In genomic region chr18:38545071-38545470, GRCh38 we compare ENCODE assay signal across 11 cellular contexts.
A peak's percentile ranks its signal among the peaks of the same experiment; 100 is the strongest.
DNase-seq lines count a peak whose midpoint lies in the region; ATAC-seq lines count a peak whose summit lies in the region.
"Had no signal": no experiment of that assay in that cellular context is flagged by ENCODE, and none has a peak within 500 bp of the region (broad histone marks: within the 10 kb centered on the region; RNA-seq: fewer than 3 reads in every experiment).

No MANE protein-coding gene starts in this region.

- H3K9me3 ChIP-seq in NT2/D1 (ENCODE audit: insufficient read depth, low read length) = no peaks in the 10 kb centered on the region
- H3K9me3 ChIP-seq: A549 had no signal

- no peaks in the 10 kb centered on the region for H3K27me3 ChIP-seq in NT2/D1 (ENCODE audit: insufficient read depth, insufficient read length)

- no peaks in the 10 kb centered on the region for H3K4me1 ChIP-seq in NT2/D1 (ENCODE audit: insufficient read depth, insufficient read length)
- H3K4me1 ChIP-seq: A549 had no signal

- DNase-seq in NCI-H1092 treated with DMSO at 0.1 percent for 48 hours (lab: John Stamatoyannopoulos, UW) = peak; percentile 32
- DNase-seq in NCI-H1092 (lab: John Stamatoyannopoulos, UW) = no peak
- DNase-seq in NT2/D1 (ENCODE audit: low read depth, low spot score) = peak; percentile 8
- peak; percentile 42 for DNase-seq in iPS-NIHi11 (ENCODE audit: low spot score)
- no peak for DNase-seq in T-helper 9 cell
- DNase-seq in NCI-H2107 (lab: John Stamatoyannopoulos, UW) = no peak
- DNase-seq: naive thymus-derived CD8-positive, alpha-beta T cell; NCI-H1105 treated with DMSO at 0.1 percent for 48 hours had no signal

- no peak overlapping the region for H3K4me3 ChIP-seq in NT2/D1 (ENCODE audit: insufficient read length, low read depth)
- H3K4me3 ChIP-seq: A549 had no signal

- no peak overlapping the region for H3K9ac ChIP-seq in NT2/D1 (ENCODE audit: insufficient read length, low read depth)

- no peaks in the 10 kb centered on the region for H3K36me3 ChIP-seq in NT2/D1 (ENCODE audit: insufficient read depth, insufficient read length, low read length)

- peak; percentile 68 for ATAC-seq in GM19351 (IDR thresholded peaks at IDR 0.05; ENCODE audit: unreplicated experiment)
- ATAC-seq in GM18907 (IDR thresholded peaks at IDR 0.05; ENCODE audit: unreplicated experiment) = no peak
- ATAC-seq: A549; naive thymus-derived CD8-positive, alpha-beta T cell had no signal

Comparison
In these comparisons a context has a peak if more than half of its experiments do, and no peak if none do; other contexts are left out.
1. DNase-seq: peak in NCI-H1092 treated with DMSO at 0.1 percent for 48 hours (single experiment), NT2/D1 (single experiment) and iPS-NIHi11 (single experiment); none in NCI-H1092 (single experiment), T-helper 9 cell (single experiment) and NCI-H2107 (single experiment).